ENCODE assay signal across 1 cellular context in the genomic region with DNA sequence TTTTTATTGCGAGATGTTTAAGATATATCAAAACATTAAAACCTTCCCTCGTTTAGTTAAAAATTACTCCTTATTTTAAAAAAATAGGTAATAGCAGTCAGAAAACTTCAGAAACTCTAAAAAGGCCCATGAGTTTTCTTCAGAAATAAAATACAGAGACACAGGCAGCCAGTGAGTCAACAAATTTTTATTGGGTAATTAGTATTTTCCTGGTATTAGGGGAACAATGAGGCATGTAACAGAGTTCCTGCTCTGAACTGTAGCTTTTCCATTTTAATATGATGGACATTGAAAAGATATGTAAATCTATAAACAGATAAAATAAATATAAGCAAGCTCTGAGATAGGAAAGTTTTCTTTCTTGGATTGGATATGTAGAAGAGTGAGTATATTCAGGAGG.
TF ChIP-seq lines count a peak whose summit lies in the region.

No MANE protein-coding gene starts in this region.

TF ChIP-seq in K562, 482 proteins besides CTCF, POLR2A, EP300 and RAD21:
- no peak for TF ChIP-seq FOS (IDR thresholded peaks at IDR 0.05; ENCODE audit: extremely low read depth, insufficient read length)
- TF ChIP-seq FUS (optimal IDR thresholded peaks at IDR 0.05; ENCODE audit: low read depth, low read length): no peak
- TF ChIP-seq JUND (IDR thresholded peaks at IDR 0.05; ENCODE audit: borderline replicate concordance, low read depth, low read length): no peak
- no peak for TF ChIP-seq JUND (tag; IDR thresholded peaks at IDR 0.05; ENCODE audit: borderline replicate concordance, low read depth, low read length)
- TF ChIP-seq, protein P1, sequence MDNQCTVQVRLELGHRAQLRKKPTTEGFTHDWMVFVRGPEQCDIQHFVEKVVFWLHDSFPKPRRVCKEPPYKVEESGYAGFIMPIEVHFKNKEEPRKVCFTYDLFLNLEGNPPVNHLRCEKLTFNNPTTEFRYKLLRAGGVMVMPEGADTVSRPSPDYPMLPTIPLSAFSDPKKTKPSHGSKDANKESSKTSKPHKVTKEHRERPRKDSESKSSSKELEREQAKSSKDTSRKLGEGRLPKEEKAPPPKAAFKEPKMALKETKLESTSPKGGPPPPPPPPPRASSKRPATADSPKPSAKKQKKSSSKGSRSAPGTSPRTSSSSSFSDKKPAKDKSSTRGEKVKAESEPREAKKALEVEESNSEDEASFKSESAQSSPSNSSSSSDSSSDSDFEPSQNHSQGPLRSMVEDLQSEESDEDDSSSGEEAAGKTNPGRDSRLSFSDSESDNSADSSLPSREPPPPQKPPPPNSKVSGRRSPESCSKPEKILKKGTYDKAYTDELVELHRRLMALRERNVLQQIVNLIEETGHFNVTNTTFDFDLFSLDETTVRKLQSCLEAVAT (IDR thresholded peaks at IDR 0.05): no peak
TF ChIP-seq in K562: peak in this region for 0.
